Comparison of ENCODE assay signal across 28 cellular contexts in the genomic region with DNA sequence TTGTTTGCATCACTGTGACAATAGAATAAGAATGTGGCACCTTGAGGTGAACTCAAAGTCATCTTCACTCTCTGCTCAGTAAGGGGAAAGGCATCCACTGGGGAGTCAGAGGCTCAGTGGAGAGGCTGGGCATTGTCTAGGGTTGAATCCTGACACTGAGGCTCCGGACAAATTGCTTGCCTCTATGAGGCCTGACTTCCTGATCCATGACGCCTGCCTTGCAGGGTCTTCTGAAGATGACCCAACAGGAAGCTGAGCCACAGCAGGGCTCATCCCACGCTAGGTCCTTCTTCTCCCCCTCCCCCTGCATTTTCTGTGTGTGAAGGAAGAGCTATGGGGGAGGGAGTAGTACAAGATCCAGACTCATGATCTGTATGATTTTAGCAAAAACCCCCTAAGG.
DNase-seq lines count a peak whose midpoint lies in the region; ATAC-seq and TF ChIP-seq lines count a peak whose summit lies in the region.
"Had no signal": no experiment of that assay in that cellular context is flagged by ENCODE, and none has a peak within 500 bp of the region (broad histone marks: within the 10 kb centered on the region; RNA-seq: fewer than 3 reads in every experiment).

No MANE protein-coding gene starts in this region.

- no peaks in the 10 kb centered on the region for H3K9me3 ChIP-seq in tibial artery
- H3K9me3 ChIP-seq: A549, ascending aorta, BLaER1, Caco-2, thyroid gland had no signal

- TF ChIP-seq CTCF in AG10803 (conservative IDR thresholded peaks at IDR 0.05; ENCODE audit: low read length) = no peak
- TF ChIP-seq CTCF in astrocyte of the spinal cord (IDR thresholded peaks at IDR 0.05; ENCODE audit: low read depth, low read length) = no peak
- no peak for TF ChIP-seq CTCF in tibial artery (IDR thresholded peaks at IDR 0.05)

- H3K36me3 ChIP-seq in tibial artery = no peaks in the 10 kb centered on the region
- H3K36me3 ChIP-seq: ascending aorta, BLaER1, thyroid gland had no signal

- H3K27me3 ChIP-seq in tibial artery = peaks cover 0 to 3% of the 10 kb centered on the region in 2 donors
- H3K27me3 ChIP-seq: ascending aorta, BLaER1, thyroid gland had no signal

- intact Hi-C loops in tibial artery (cut with DNase I; ENCODE audit: low total_unique reads) = no loop called here

- DNase-seq in AG10803 (ENCODE audit: low read depth) = peak; percentile 39
- DNase-seq in HT1080 (ENCODE audit: low read depth) = peak; percentile 61
- DNase-seq in astrocyte of the spinal cord (ENCODE audit: low read depth, low spot score) = peak; percentile 29
- DNase-seq in kidney tubule cell (ENCODE audit: low spot score) = peak; percentile 81
- DNase-seq in tibial artery = no peak
- DNase-seq in foreskin melanocyte = no peak
- DNase-seq: activated CD4-positive, alpha-beta T cell treated with anti-CD3 and anti-CD28 coated beads for 4 hours; activated naive CD4-positive, alpha-beta T cell treated with anti-CD3 and anti-CD28 coated beads for 36 hours; activated T-cell treated with anti-CD3 and anti-CD28 coated beads, Interleukin-2, amount 50 U/mL, for 4 hours; Caco-2; cerebellar nuclear complex; effector CD8-positive, alpha-beta T cell; HCEC 1CT; left cardiac atrium; MM.1S; naive thymus-derived CD4-positive, alpha-beta T cell; NCI-H1694; NCI-H2227 treated with DMSO at 0.1 percent for 48 hours; OCI-M1; right cardiac atrium; SHP77; thyroid gland had no signal

- H3K4me1 ChIP-seq in tibial artery = no peaks in the 10 kb centered on the region
- H3K4me1 ChIP-seq: ascending aorta, Caco-2, thyroid gland had no signal

- in situ Hi-C loops in astrocyte of the spinal cord (cut with HindIII; ENCODE audit: low sequenced_read_pairs) = no loop called here

- H3K27ac ChIP-seq in tibial artery = no peak overlapping the region
- H3K27ac ChIP-seq: A549, ascending aorta, BLaER1, thyroid gland had no signal

- ATAC-seq in HG03175 (IDR thresholded peaks at IDR 0.05; ENCODE audit: unreplicated experiment) = no peak
- no peak for ATAC-seq in HG03565 (IDR thresholded peaks at IDR 0.05; ENCODE audit: unreplicated experiment)
- ATAC-seq: activated T-cell treated with anti-CD3 and anti-CD28 coated beads, Interleukin-2, amount 50 U/mL, for 4 hours; K562; left cardiac atrium; naive thymus-derived CD4-positive, alpha-beta T cell; right cardiac atrium had no signal

- H3K4me3 ChIP-seq in AG10803 (ENCODE audit: low read length) (no peak overlapping the region), astrocyte of the spinal cord (ENCODE audit: low read depth, low read length) (no peak overlapping the region), tibial artery (no peak overlapping the region)
- H3K4me3 ChIP-seq: A549, ascending aorta, BLaER1, K562, thyroid gland had no signal

Comparison
In these comparisons a context has a peak if more than half of its experiments do, and no peak if none do; other contexts are left out.
1. DNase-seq: peak in AG10803 (single experiment), HT1080 (single experiment), astrocyte of the spinal cord (single experiment) and kidney tubule cell (single experiment); none in tibial artery (0 of 2) and foreskin melanocyte (single experiment).